Comparison of ENCODE assay signal across 18 cellular contexts in genomic region chr18:2030647-2031046, GRCh38.
DNase-seq lines count a peak whose midpoint lies in the region; ATAC-seq, FAIRE-seq and TF ChIP-seq lines count a peak whose summit lies in the region.
"Had no signal": no experiment of that assay in that cellular context is flagged by ENCODE, and none has a peak within 500 bp of the region (broad histone marks: within the 10 kb centered on the region; RNA-seq: fewer than 3 reads in every experiment).

No MANE protein-coding gene starts in this region.

- H3K27me3 Mint-ChIP-seq in stimulated activated naive CD8-positive, alpha-beta T cell treated with anti-CD3 and anti-CD28 coated beads, Interleukin-15, amount 100 ng/mL, for 72 hours, result no peaks in the 10 kb centered on the region
- no peaks in the 10 kb centered on the region for H3K27me3 Mint-ChIP-seq in activated T-cell treated with anti-CD3 and anti-CD28 coated beads, Interleukin-2, amount 50 U/mL, for 72 hours (ENCODE audit: low read depth)
- H3K27me3 Mint-ChIP-seq: CD4-positive, alpha-beta memory T cell had no signal

- no peak for DNase-seq in stimulated activated naive CD8-positive, alpha-beta T cell treated with anti-CD3 and anti-CD28 coated beads, Interleukin-15, Interleukin-2, amounts not matched to agents 100 U/mL and 50 U/mL, for 24 hours
- no peak for DNase-seq in stimulated activated naive CD8-positive, alpha-beta T cell treated with anti-CD3 and anti-CD28 coated beads, Interleukin-15, amount 100 ng/mL, for 72 hours
- DNase-seq in epithelial cell of esophagus (ENCODE audit: low read depth), result peak; percentile 23
- no peak for DNase-seq in urothelium cell line (ENCODE audit: low spot score)
- no peak for DNase-seq in activated T-cell treated with anti-CD3 and anti-CD28 coated beads, Interleukin-2, amount 50 U/mL, for 72 hours
- DNase-seq: C1 segment of cervical spinal cord; Calu3; CD4-positive, alpha-beta memory T cell; COR-L47; DMS53; DMS79 treated with DMSO at 0.1 percent for 48 hours; GF-D8; GOT3 had no signal

- peak; percentile 23 for FAIRE-seq in urothelium cell line (lab: Jason Lieb, UNC)
- FAIRE-seq: GM12891, GM18507, H54 had no signal

- H3K9me3 Mint-ChIP-seq in stimulated activated naive CD8-positive, alpha-beta T cell treated with anti-CD3 and anti-CD28 coated beads, Interleukin-15, amount 100 ng/mL, for 72 hours, result peaks cover 0 to 7% of the 10 kb centered on the region in 2 donors
- no peaks in the 10 kb centered on the region for H3K9me3 Mint-ChIP-seq in activated T-cell treated with anti-CD3 and anti-CD28 coated beads, Interleukin-2, amount 50 U/mL, for 72 hours
- H3K9me3 Mint-ChIP-seq: CD4-positive, alpha-beta memory T cell had no signal

- H3K36me3 Mint-ChIP-seq in activated T-cell treated with anti-CD3 and anti-CD28 coated beads, Interleukin-2, amount 50 U/mL, for 72 hours (ENCODE audit: insufficient read depth in 2 of 2), result no peaks in the 10 kb centered on the region
- H3K36me3 Mint-ChIP-seq: CD4-positive, alpha-beta memory T cell had no signal

- TF ChIP-seq CTCF in epithelial cell of esophagus (IDR thresholded peaks at IDR 0.05; ENCODE audit: insufficient read depth, low read depth, low read length, missing control alignments), result no peak

- no peak overlapping the region for H3K4me3 Mint-ChIP-seq in stimulated activated naive CD8-positive, alpha-beta T cell treated with anti-CD3 and anti-CD28 coated beads, Interleukin-15, amount 100 ng/mL, for 72 hours
- no peak overlapping the region for H3K4me3 Mint-ChIP-seq in activated T-cell treated with anti-CD3 and anti-CD28 coated beads, Interleukin-2, amount 50 U/mL, for 72 hours
- H3K4me3 Mint-ChIP-seq: CD4-positive, alpha-beta memory T cell had no signal

- H3K4me3 ChIP-seq in epithelial cell of esophagus (ENCODE audit: low read length), result no peak overlapping the region
- H3K4me3 ChIP-seq: HAP-1 had no signal

- no peak overlapping the region for H3K27ac Mint-ChIP-seq in stimulated activated naive CD8-positive, alpha-beta T cell treated with anti-CD3 and anti-CD28 coated beads, Interleukin-15, amount 100 ng/mL, for 72 hours
- H3K27ac Mint-ChIP-seq in activated T-cell treated with anti-CD3 and anti-CD28 coated beads, Interleukin-2, amount 50 U/mL, for 72 hours, result no peak overlapping the region
- H3K27ac Mint-ChIP-seq: CD4-positive, alpha-beta memory T cell had no signal

- peak; percentile 55 for ATAC-seq in stimulated activated naive CD8-positive, alpha-beta T cell treated with anti-CD3 and anti-CD28 coated beads, Interleukin-15, Interleukin-2, amounts not matched to agents 100 U/mL and 50 U/mL, for 24 hours
- ATAC-seq in stimulated activated naive CD8-positive, alpha-beta T cell treated with anti-CD3 and anti-CD28 coated beads, Interleukin-15, amount 100 ng/mL, for 72 hours, result no peak
- ATAC-seq in GM19455 (IDR thresholded peaks at IDR 0.05; ENCODE audit: unreplicated experiment), result no peak
- no peak for ATAC-seq in activated T-cell treated with anti-CD3 and anti-CD28 coated beads, Interleukin-2, amount 50 U/mL, for 72 hours (replicated peaks in 1 of 2)

- no peaks in the 10 kb centered on the region for H3K4me1 Mint-ChIP-seq in stimulated activated naive CD8-positive, alpha-beta T cell treated with anti-CD3 and anti-CD28 coated beads, Interleukin-15, amount 100 ng/mL, for 72 hours
- H3K4me1 Mint-ChIP-seq in activated T-cell treated with anti-CD3 and anti-CD28 coated beads, Interleukin-2, amount 50 U/mL, for 72 hours (ENCODE audit: low read depth), result peaks cover 5% of the 10 kb centered on the region
- H3K4me1 Mint-ChIP-seq: CD4-positive, alpha-beta memory T cell had no signal
